8 cellular contexts compared by ENCODE assay signal in genomic region chr22:40487663-40488249, GRCh38.
DNase-seq lines count a peak whose midpoint lies in the region; ATAC-seq and TF ChIP-seq lines count a peak whose summit lies in the region.

No MANE protein-coding gene starts in this region.

- no peak for TF ChIP-seq EP300 in gastroesophageal sphincter (IDR thresholded peaks at IDR 0.05)
- TF ChIP-seq EP300 in tibial nerve (IDR thresholded peaks at IDR 0.05): no peak

- POLR2A ChIA-PET in HEK293 (lab: Yijun Ruan, JAX): no interaction called here

- no peak overlapping the region for H3K4me3 Mint-ChIP-seq in T-helper 17 cell

- no peaks in the 10 kb centered on the region for H3K27me3 Mint-ChIP-seq in T-helper 17 cell

- peak; percentile 65 for ATAC-seq in T-helper 17 cell
- ATAC-seq in gastroesophageal sphincter: no peak
- no peak for ATAC-seq in HG03378 (IDR thresholded peaks at IDR 0.05; ENCODE audit: unreplicated experiment)

- no peaks in the 10 kb centered on the region for H3K36me3 Mint-ChIP-seq in T-helper 17 cell (ENCODE audit: low read depth)

- H3K4me1 Mint-ChIP-seq in T-helper 17 cell: peaks cover 22% of the 10 kb centered on the region

- no peak overlapping the region for H3K27ac Mint-ChIP-seq in T-helper 17 cell

- H3K36me3 ChIP-seq in HEK293 (ENCODE audit: control insufficient read depth in 2 of 2, insufficient read depth in 1 of 2, low read length in 2 of 2) (no peaks in the 10 kb centered on the region; a peak in 1 of 3 replicates), gastroesophageal sphincter (no peaks in the 10 kb centered on the region), tibial nerve (peaks cover 0 to 3% (median 0%) of the 10 kb centered on the region in 3 donors)

- TF ChIP-seq CTCF in HEK293 (tag by site-specific recombination; IDR thresholded peaks at IDR 0.05) (peak; percentile 52; the same call in 1 of the 2 replicates), gastroesophageal sphincter (IDR thresholded peaks at IDR 0.05) (peak; percentile 29 to 56 (median 44)), tibial nerve (IDR thresholded peaks at IDR 0.05) (peak; percentile 54 to 66 (median 55))

- H3K27ac ChIP-seq in HEK293 (ENCODE audit: extremely low read depth, low read depth, low read length) (no peak overlapping the region), gastroesophageal sphincter (peak overlapping the region in 1 of 4 donors; percentile 20), tibial nerve (peak overlapping the region in 2 of 4 donors; percentile 53 to 55)

- DNase-seq in NCI-H1436 (lab: John Stamatoyannopoulos, UW): peak; percentile 9
- DNase-seq in NCI-H1436 treated with DMSO at 0.1 percent for 48 hours (lab: John Stamatoyannopoulos, UW): no peak
- DNase-seq in T-helper 17 cell: no peak
- DNase-seq in tibial nerve (ENCODE audit: low spot score in 2 of 2): no peak
- no peak for DNase-seq in epidermal melanocyte (ENCODE audit: insufficient read length, low spot score)

- whole genome bisulfite sequencing in gastroesophageal sphincter (ENCODE audit: low coverage in 1 of 2), 2 donors: 0 to 39% methylated on average over 1 to 3 of the region's 3 CpGs
- 41 to 47% methylated on average over 3 of the region's 3 CpGs for WGBS in tibial nerve, 2 donors

- TF ChIP-seq POLR2A in gastroesophageal sphincter (IDR thresholded peaks at IDR 0.05): no peak
- no peak for TF ChIP-seq POLR2A in tibial nerve (IDR thresholded peaks at IDR 0.05)

- H3K4me3 ChIP-seq in HEK293 (ENCODE audit: low read depth, low read length) (no peak overlapping the region), gastroesophageal sphincter (no peak overlapping the region), tibial nerve (no peak overlapping the region)

- H3K27me3 ChIP-seq in gastroesophageal sphincter (no peaks in the 10 kb centered on the region), tibial nerve (no peaks in the 10 kb centered on the region)

- H3K4me1 ChIP-seq in HEK293 (ENCODE audit: control insufficient read depth, insufficient read depth, low read length): no peaks in the 10 kb centered on the region
- H3K4me1 ChIP-seq in gastroesophageal sphincter: peaks cover 3 to 55% (median 23%) of the 10 kb centered on the region in 3 donors
- peaks cover 0 to 65% (median 40%) of the 10 kb centered on the region in 4 donors for H3K4me1 ChIP-seq in tibial nerve

- CTCF ChIA-PET in HEK293 (lab: Yijun Ruan, JAX): interaction anchor here (0.6 to 4.0 kb wide), 32 partner anchors 8 to 389 kb away, joined by 3 to 53 read pairs (median 4); no protein-coding TSS in a partner anchor

- H3K9me3 ChIP-seq in HEK293 (ENCODE audit: control insufficient read depth, insufficient read depth, low read depth, low read length) (no peaks in the 10 kb centered on the region), T-helper 17 cell (ENCODE audit: control insufficient read depth, low read length, poor library complexity, severe bottlenecking) (no peaks in the 10 kb centered on the region), gastroesophageal sphincter (no peaks in the 10 kb centered on the region), tibial nerve (no peaks in the 10 kb centered on the region)

TF ChIP-seq in HEK293, 187 proteins besides CTCF, POLR2A, EP300 and RAD21:
- TF ChIP-seq ZBTB20 (tag by site-specific recombination; IDR thresholded peaks at IDR 0.05) (peak; percentile 63; the same call in 1 of the 2 replicates), ZNF175 (tag by site-specific recombination; IDR thresholded peaks at IDR 0.05) (no peak), ZNF664 (tag by site-specific recombination; IDR thresholded peaks at IDR 0.05) (0 out of 2 replicates have a peak, but pooled peaks have one; percentile 38), ZNF654 (tag by site-specific recombination; IDR thresholded peaks at IDR 0.05; ENCODE audit: low read depth) (peak; percentile 50), ZNF639 (tag by site-specific recombination; IDR thresholded peaks at IDR 0.05) (no peak)
- TF ChIP-seq, protein P1, sequence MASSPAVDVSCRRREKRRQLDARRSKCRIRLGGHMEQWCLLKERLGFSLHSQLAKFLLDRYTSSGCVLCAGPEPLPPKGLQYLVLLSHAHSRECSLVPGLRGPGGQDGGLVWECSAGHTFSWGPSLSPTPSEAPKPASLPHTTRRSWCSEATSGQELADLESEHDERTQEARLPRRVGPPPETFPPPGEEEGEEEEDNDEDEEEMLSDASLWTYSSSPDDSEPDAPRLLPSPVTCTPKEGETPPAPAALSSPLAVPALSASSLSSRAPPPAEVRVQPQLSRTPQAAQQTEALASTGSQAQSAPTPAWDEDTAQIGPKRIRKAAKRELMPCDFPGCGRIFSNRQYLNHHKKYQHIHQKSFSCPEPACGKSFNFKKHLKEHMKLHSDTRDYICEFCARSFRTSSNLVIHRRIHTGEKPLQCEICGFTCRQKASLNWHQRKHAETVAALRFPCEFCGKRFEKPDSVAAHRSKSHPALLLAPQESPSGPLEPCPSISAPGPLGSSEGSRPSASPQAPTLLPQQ (tag by site-specific recombination; IDR thresholded peaks at IDR 0.05): 0 out of 2 replicates have a peak, but pooled peaks have one; percentile 13
TF ChIP-seq in HEK293: peak in this region for 4.
